24 cellular contexts compared by ENCODE assay signal in genomic region chr10:106920538-106920937, GRCh38.
"Had no signal": no experiment of that assay in that cellular context is flagged by ENCODE, and none has a peak within 500 bp of the region (broad histone marks: within the 10 kb centered on the region; RNA-seq: fewer than 3 reads in every experiment).

No MANE protein-coding gene starts in this region.

- H3K27ac Mint-ChIP-seq: immature natural killer cell; memory B cell; mesothelial cell of epicardium; natural killer cell; neural progenitor cell; stimulated activated effector memory CD8-positive, alpha-beta T cell treated with anti-CD3 and anti-CD28 coated beads, Interleukin-12 subunit alpha, Interleukin-12 subunit beta, amount 100 ng/mL, for 72 hours; stimulated activated naive CD8-positive, alpha-beta T cell treated with anti-CD3 and anti-CD28 coated beads, Interleukin-15, Interleukin-2, amounts not matched to agents 100 ng/mL and 50 ng/mL, for 24 hours had no signal

- H3K9me3 Mint-ChIP-seq: immature natural killer cell; memory B cell; natural killer cell; stimulated activated naive CD8-positive, alpha-beta T cell treated with anti-CD3 and anti-CD28 coated beads, Interleukin-15, Interleukin-2, amounts not matched to agents 100 ng/mL and 50 ng/mL, for 24 hours had no signal

- H2AFZ ChIP-seq: neural progenitor cell, parathyroid adenoma had no signal

- H3K4me3 Mint-ChIP-seq: immature natural killer cell; memory B cell; mesothelial cell of epicardium; natural killer cell; neural progenitor cell; stimulated activated effector memory CD8-positive, alpha-beta T cell treated with anti-CD3 and anti-CD28 coated beads, Interleukin-12 subunit alpha, Interleukin-12 subunit beta, amount 100 ng/mL, for 72 hours; stimulated activated naive CD8-positive, alpha-beta T cell treated with anti-CD3 and anti-CD28 coated beads, Interleukin-15, Interleukin-2, amounts not matched to agents 100 ng/mL and 50 ng/mL, for 24 hours had no signal

- H3K79me2 ChIP-seq: parathyroid adenoma had no signal

- H3K27me3 Mint-ChIP-seq: stimulated activated naive CD8-positive, alpha-beta T cell treated with anti-CD3 and anti-CD28 coated beads, Interleukin-15, Interleukin-2, amounts not matched to agents 100 ng/mL and 50 ng/mL, for 24 hours had no signal

- H3K4me1 ChIP-seq: esophagus squamous epithelium, parathyroid adenoma, prostate gland, right lobe of liver, tibial artery, uterus had no signal

- ATAC-seq: gastroesophageal sphincter; left lung; lower lobe of right lung; natural killer cell; right lobe of liver; stimulated activated effector memory CD8-positive, alpha-beta T cell treated with anti-CD3 and anti-CD28 coated beads, Interleukin-12 subunit alpha, Interleukin-12 subunit beta, amount 100 ng/mL, for 72 hours had no signal

- H3K36me3 Mint-ChIP-seq: immature natural killer cell; memory B cell; mesothelial cell of epicardium; natural killer cell; stimulated activated effector memory CD8-positive, alpha-beta T cell treated with anti-CD3 and anti-CD28 coated beads, Interleukin-12 subunit alpha, Interleukin-12 subunit beta, amount 100 ng/mL, for 72 hours had no signal

- H3K9ac ChIP-seq: neural progenitor cell, parathyroid adenoma had no signal

- H3K27ac ChIP-seq: epithelial cell of prostate, esophagus squamous epithelium, gastroesophageal sphincter, left lung, lower lobe of right lung, neural progenitor cell, parathyroid adenoma, prostate gland, right lobe of liver, tibial artery, upper lobe of left lung, uterus had no signal

- H3K27me3 ChIP-seq: esophagus squamous epithelium, gastroesophageal sphincter, left lung, neural progenitor cell, right lobe of liver, tibial artery, upper lobe of left lung had no signal

- H3K4me3 ChIP-seq: esophagus squamous epithelium, gastroesophageal sphincter, left lung, lower lobe of right lung, neural progenitor cell, prostate gland, right lobe of liver, tibial artery, upper lobe of left lung, uterus had no signal

- H3K9me3 ChIP-seq: esophagus squamous epithelium, gastroesophageal sphincter, left lung, lower lobe of right lung, prostate gland, right lobe of liver, tibial artery, upper lobe of left lung, uterus had no signal

- DNase-seq: effector memory CD4-positive, alpha-beta T cell; esophagus squamous epithelium; foreskin fibroblast; immature natural killer cell; left lung; lower lobe of right lung; natural killer cell; nucleus accumbens; retina; right lobe of liver; stimulated activated CD4-positive, alpha-beta T cell treated with anti-CD3 and anti-CD28 coated beads, Interleukin-4, amount 100 ng/mL, for 1 hour; stimulated activated CD8-positive, alpha-beta memory T cell treated with anti-CD3 and anti-CD28 coated beads, Interleukin-4, amount 100 ng/mL, for 48 hours; tibial artery; upper lobe of left lung; uterus had no signal

- H3K36me3 ChIP-seq: esophagus squamous epithelium, gastroesophageal sphincter, left lung, lower lobe of right lung, neural progenitor cell, prostate gland, right lobe of liver, tibial artery, upper lobe of left lung, uterus had no signal

- H3K4me1 Mint-ChIP-seq: immature natural killer cell; memory B cell; mesothelial cell of epicardium; natural killer cell; stimulated activated effector memory CD8-positive, alpha-beta T cell treated with anti-CD3 and anti-CD28 coated beads, Interleukin-12 subunit alpha, Interleukin-12 subunit beta, amount 100 ng/mL, for 72 hours had no signal
